Comparison of ENCODE assay signal across 6 cellular contexts in genomic region chr12:122250536-122250935, GRCh38.
"Had no signal": no experiment of that assay in that cellular context is flagged by ENCODE, and none has a peak within 500 bp of the region (broad histone marks: within the 10 kb centered on the region; RNA-seq: fewer than 3 reads in every experiment).

No MANE protein-coding gene starts in this region.

- H3K4me3 Mint-ChIP-seq: GM23338, H9, IgD-negative memory B cell had no signal

- ATAC-seq: GM23338, HepG2 had no signal

- H3K27ac ChIP-seq: HL-60 had no signal

- H3K4me3 ChIP-seq: GM23338 had no signal

- H3K27me3 Mint-ChIP-seq: IgD-negative memory B cell had no signal

- DNase-seq: H9, HCEC 1CT had no signal

- H3K4me1 Mint-ChIP-seq: GM23338, H9 had no signal

- H3K27ac Mint-ChIP-seq: GM23338, IgD-negative memory B cell had no signal

- H3K9me3 Mint-ChIP-seq: GM23338, H9, IgD-negative memory B cell had no signal
